Comparison of ENCODE assay signal across 3 cellular contexts in genomic region chr4:74608151-74608949, GRCh38.
TF ChIP-seq lines count a peak whose summit lies in the region.

No MANE protein-coding gene starts in this region.

TF ChIP-seq in IMR-90, 13 proteins besides CTCF, POLR2A, EP300 and RAD21:
- TF ChIP-seq FOS (IDR thresholded peaks at IDR 0.05; ENCODE audit: low read depth, low read length) (0 out of 2 replicates have a peak, but pooled peaks have one; percentile 26), SMC3 (IDR thresholded peaks at IDR 0.05; ENCODE audit: low read depth, low read length) (no peak), USF2 (IDR thresholded peaks at IDR 0.05; ENCODE audit: low read depth, low read length) (no peak), CEBPB (IDR thresholded peaks at IDR 0.05; ENCODE audit: low read depth, low read length) (peak; percentile 87), BHLHE40 (IDR thresholded peaks at IDR 0.05; ENCODE audit: low read depth, low read length) (no peak), ELK1 (IDR thresholded peaks at IDR 0.05; ENCODE audit: borderline replicate concordance, low read depth, low read length) (no peak), RCOR1 (IDR thresholded peaks at IDR 0.05; ENCODE audit: insufficient replicate concordance, low read length) (no peak), RFX5 (IDR thresholded peaks at IDR 0.05; ENCODE audit: low read depth, low read length) (no peak), MAZ (IDR thresholded peaks at IDR 0.05; ENCODE audit: borderline replicate concordance, low read depth, low read length) (no peak)
TF ChIP-seq in IMR-90: peak in this region for 2.

TF ChIP-seq in endothelial cell of umbilical vein, 7 proteins besides CTCF, POLR2A, EP300 and RAD21:
- peak; percentile 5 for TF ChIP-seq JUN (IDR thresholded peaks at IDR 0.05; ENCODE audit: borderline replicate concordance, insufficient read depth, insufficient read length, low read depth)
- no peak for TF ChIP-seq POLR2AphosphoS5 (IDR thresholded peaks at IDR 0.05; ENCODE audit: insufficient read depth, low read depth, low read length)
- no peak for TF ChIP-seq MYC (IDR thresholded peaks at IDR 0.05; ENCODE audit: low read depth, low read length)
- TF ChIP-seq FOS (IDR thresholded peaks at IDR 0.05; ENCODE audit: borderline replicate concordance, insufficient read depth, low read length): peak; percentile 44
- no peak for TF ChIP-seq MAX (IDR thresholded peaks at IDR 0.05; ENCODE audit: insufficient read depth, insufficient read length)
TF ChIP-seq in endothelial cell of umbilical vein: peak in this region for 2.

TF ChIP-seq in HepG2, 621 proteins besides CTCF, POLR2A, EP300 and RAD21:
- TF ChIP-seq ZNF644 (CRISPR knock-in tag; IDR thresholded peaks at IDR 0.05; ENCODE audit: low read depth) (peak; percentile 55), FOSL2 (CRISPR knock-in tag; IDR thresholded peaks at IDR 0.05) (peak; percentile 70), SKIL (CRISPR knock-in tag; IDR thresholded peaks at IDR 0.05; ENCODE audit: borderline replicate concordance) (no peak)
